Comparison of ENCODE assay signal across 9 cellular contexts in genomic region chr12:53217049-53217929, GRCh38. TPM values are rescaled to one million over a fixed set of nuclear protein-coding genes. Genes with fewer than 3 reads are reported as not detected.
DNase-seq lines count a peak whose midpoint lies in the region; ATAC-seq and TF ChIP-seq lines count a peak whose summit lies in the region.
"Had no signal": no experiment of that assay in that cellular context is flagged by ENCODE, and none has a peak within 500 bp of the region (broad histone marks: within the 10 kb centered on the region; RNA-seq: fewer than 3 reads in every experiment).

No MANE protein-coding gene starts in this region.

- H3K36me3 ChIP-seq in OCI-LY7 (ENCODE audit: insufficient read depth, low read length), result peaks cover 5% of the 10 kb centered on the region; the same call in 1 of the 2 replicates

- no peaks in the 10 kb centered on the region for H3K79me2 ChIP-seq in OCI-LY7 (ENCODE audit: insufficient read depth, low read depth, low read length)

- peak overlapping the region in 5 of 8 donors; percentile 11 to 71 (median 43) for H3K4me3 Mint-ChIP-seq in naive B cell

- POLR2A ChIA-PET in OCI-LY7 (lab: Charles Lee), result interaction anchor here (0.6 to 6.2 kb wide), 8 partner anchors 10 to 78 kb away, joined by 3 to 41 read pairs (median 3); partner anchors contain the start of genes ESPL1, ITGB7 and PFDN5

- H3K36me3 Mint-ChIP-seq in naive B cell, result no peaks in the 10 kb centered on the region

- peaks cover 80% of the 10 kb centered on the region for H3K4me1 ChIP-seq in OCI-LY7 (ENCODE audit: insufficient read depth, low read length, poor library complexity, severe bottlenecking)

- ATAC-seq in naive B cell (ENCODE audit: low read depth in 2 of 2), result no peak
- no peak for ATAC-seq in HG03175 (IDR thresholded peaks at IDR 0.05; ENCODE audit: unreplicated experiment)
- no peak for ATAC-seq in GM18517 (IDR thresholded peaks at IDR 0.05; ENCODE audit: unreplicated experiment)

- no peaks in the 10 kb centered on the region for H3K9me3 ChIP-seq in OCI-LY7 (ENCODE audit: low read length)

- H3K4me3 ChIP-seq in OCI-LY7 (ENCODE audit: low read depth, low read length, poor library complexity, severe bottlenecking) (no peak overlapping the region), coronary artery (peak overlapping the region; percentile 90)

- H3K4me1 Mint-ChIP-seq in naive B cell, result peaks cover 71 to 72% (median 71%) of the 10 kb centered on the region in 3 donors

- H2AFZ ChIP-seq in OCI-LY7 (ENCODE audit: low read length), result no peak overlapping the region

- no peaks in the 10 kb centered on the region for H3K9me2 ChIP-seq in OCI-LY7 (ENCODE audit: insufficient read depth, low read length)

- intact Hi-C loops in OCI-LY7 (cut with micrococcal nuclease; ENCODE audit: unreplicated experiment), result no loop called here

- peak overlapping the region; percentile 96 for H3K4me2 ChIP-seq in OCI-LY7 (ENCODE audit: low read length)

- H4K20me1 ChIP-seq in OCI-LY7 (ENCODE audit: insufficient read depth, low read length), result no peaks in the 10 kb centered on the region

- DNase-seq in CD1c-positive myeloid dendritic cell (ENCODE audit: extremely low spot score) (peak; percentile 79), OCI-LY7 (ENCODE audit: low spot score) (no peak), coronary artery (ENCODE audit: low spot score) (no peak), naive B cell (no peak), amniotic stem cell (lab: John Stamatoyannopoulos, UW) (no peak), GM19240 (ENCODE audit: insufficient read length, low spot score) (no peak)

- no peaks in the 10 kb centered on the region for H3K9me3 Mint-ChIP-seq in naive B cell

- TF ChIP-seq CTCF in OCI-LY7 (conservative IDR thresholded peaks at IDR 0.05; ENCODE audit: low read length), result no peak
- no peak for TF ChIP-seq CTCF in coronary artery (IDR thresholded peaks at IDR 0.05)

- BruUV-seq in OCI-LY7 (replicated peaks; lab: Mats Ljungman, UMichigan), result no TSS peak

- no peak overlapping the region for H3K27ac ChIP-seq in OCI-LY7 (ENCODE audit: low read depth, low read length, poor library complexity, severe bottlenecking)
- H3K27ac ChIP-seq in coronary artery, result peak overlapping the region; percentile 74 to 93

- H3K27ac Mint-ChIP-seq in naive B cell, result peak overlapping the region; percentile 52 to 86 (median 77)

- H3K27me3 Mint-ChIP-seq in naive B cell, result no peaks in the 10 kb centered on the region

- CTCF ChIA-PET in OCI-LY7 (lab: Charles Lee; ENCODE audit: unreplicated experiment), result interaction anchor here (1.5 kb wide), 1 partner anchor 50 kb away, joined by 4 read pairs; the partner anchor contains the start of gene ESPL1

RNA-seq across cellular contexts. Expression of gene ITGB7, which starts 10.2 kb away (rescaled TPM):
- 48.6 and 51.7 TPM in 2 replicates for total RNA-seq in OCI-LY7 (2014; rRNA removed; shearing (Covaris generic))
- total RNA-seq in OCI-LY7 (2022), result 153 and 207 TPM in 2 replicates
- 100 to 1,000 TPM in 1 of 6 donors, 10 to 100 TPM in 5; 63.2 to 174 (median 96.4) TPM for polyA plus RNA-seq in naive B cell (ENCODE audit: low read depth in 6 of 6)
- total RNA-seq: dermis microvascular lymphatic vessel endothelial cell had no signal

RNA-seq across cellular contexts. Expression of gene RARG, which starts 14.7 kb away (rescaled TPM):
- total RNA-seq in OCI-LY7 (2014; rRNA removed; shearing (Covaris generic)), result 1.4 and 7.0 TPM in 2 replicates
- 5.1 and 8.4 TPM in 2 replicates for total RNA-seq in OCI-LY7 (2022)
- polyA plus RNA-seq in naive B cell (ENCODE audit: low read depth in 6 of 6), result 1 to 10 TPM in 2 of 6 donors, under 1 TPM in 2, not detected in 2; 0.78 to 2.2 (median 1.3) TPM

RNA-seq across cellular contexts. Expression of gene CSAD, which starts 36.6 kb away (rescaled TPM):
- 18.9 and 25.8 TPM in 2 replicates for total RNA-seq in OCI-LY7 (2014; rRNA removed; shearing (Covaris generic))
- 26.9 and 32.0 TPM in 2 replicates for total RNA-seq in OCI-LY7 (2022)
- polyA plus RNA-seq in naive B cell (ENCODE audit: low read depth in 6 of 6), result 1 to 10 TPM in 4 of 6 donors, under 1 TPM in 2; 0.19 to 1.8 (median 1.1) TPM

RNA-seq across cellular contexts. Expression of gene ZNF740, which starts 36.8 kb away (rescaled TPM):
- total RNA-seq in OCI-LY7 (2014; rRNA removed; shearing (Covaris generic)), result 26.1 and 31.6 TPM in 2 replicates
- total RNA-seq in OCI-LY7 (2022), result 58.2 and 66.5 TPM in 2 replicates
- polyA plus RNA-seq in naive B cell (ENCODE audit: low read depth in 6 of 6), result 1 to 10 TPM; 1.8 to 6.0 (median 4.2) TPM

RNA-seq across cellular contexts. Expression of gene ESPL1, which starts 50.8 kb away (rescaled TPM):
- 77.4 and 78.2 TPM in 2 replicates for total RNA-seq in OCI-LY7 (2014; rRNA removed; shearing (Covaris generic))
- total RNA-seq in OCI-LY7 (2022), result 121 and 137 TPM in 2 replicates
- under 1 TPM in 3 of 6 donors, not detected in 3; 0.12 to 0.40 (median 0.23) TPM for polyA plus RNA-seq in naive B cell (ENCODE audit: low read depth in 6 of 6)
